In the genomic region with DNA sequence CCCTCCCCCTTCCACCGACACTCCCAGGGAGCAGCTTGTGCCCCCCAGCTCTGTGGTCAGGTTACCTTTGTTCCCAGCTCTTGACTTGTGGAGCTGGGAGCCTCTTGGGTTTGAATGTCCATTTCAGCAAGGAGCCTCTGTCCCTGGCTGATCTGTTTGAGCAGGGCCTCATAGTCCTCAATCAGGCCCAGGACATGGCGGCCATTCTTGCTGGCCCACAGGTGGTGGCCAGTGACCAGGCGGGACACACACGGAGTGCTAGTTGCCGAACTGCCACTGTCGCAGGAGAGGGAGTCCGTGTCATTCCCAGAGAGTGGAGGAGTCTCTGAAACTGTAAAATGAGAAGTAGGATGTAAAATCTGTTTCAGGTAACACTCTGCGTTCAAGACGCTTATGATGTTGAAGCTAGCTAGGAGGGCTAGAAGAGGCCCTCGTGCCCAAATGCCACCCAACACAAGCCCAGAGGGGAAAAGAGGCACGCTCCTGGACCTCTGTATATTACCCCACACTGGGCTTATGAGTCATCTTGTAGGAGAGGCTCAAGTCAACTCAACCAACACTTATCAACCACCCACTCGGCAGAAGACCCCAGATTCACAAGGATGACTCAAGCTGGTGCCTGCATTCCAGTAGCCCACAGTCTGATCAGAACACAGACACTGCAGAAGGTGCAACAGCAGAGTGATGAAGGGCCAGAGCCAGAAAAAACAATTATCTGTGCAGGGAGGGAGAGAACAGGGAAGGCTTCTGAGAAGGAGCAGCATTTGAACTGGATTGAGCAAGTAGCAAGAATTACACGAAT, we compare ENCODE assay signal across 12 cellular contexts.
A peak's percentile ranks its signal among the peaks of the same experiment; 100 is the strongest.
DNase-seq lines count a peak whose midpoint lies in the region; ATAC-seq lines count a peak whose summit lies in the region.
"Had no signal": no experiment of that assay in that cellular context is flagged by ENCODE, and none has a peak within 500 bp of the region (broad histone marks: within the 10 kb centered on the region; RNA-seq: fewer than 3 reads in every experiment).

No MANE protein-coding gene starts in this region.

- ATAC-seq in HG03045 (IDR thresholded peaks at IDR 0.05; ENCODE audit: unreplicated experiment) (no peak), HG02884 (IDR thresholded peaks at IDR 0.05; ENCODE audit: unreplicated experiment) (no peak)
- ATAC-seq: left lobe of liver had no signal

- H3K36me3 ChIP-seq in subcutaneous abdominal adipose tissue (ENCODE audit: control insufficient read depth in 5 of 5, insufficient read depth in 5 of 5, low read length in 5 of 5), result peaks cover 11 to 83% (median 71%) of the 10 kb centered on the region in 5 donors

- H3K4me3 Mint-ChIP-seq in activated T-cell treated with anti-CD3 and anti-CD28 coated beads, Interleukin-2, amount 50 U/mL, for 24 hours, result no peak overlapping the region
- H3K4me3 Mint-ChIP-seq: activated T-cell treated with anti-CD3 and anti-CD28 coated beads, Interleukin-2, amount 50 U/mL, for 4 hours had no signal

- peak overlapping the region; percentile 87 for H3K27ac Mint-ChIP-seq in activated T-cell treated with anti-CD3 and anti-CD28 coated beads, Interleukin-2, amount 50 U/mL, for 24 hours

- no peak for DNase-seq in activated T-cell treated with anti-CD3 and anti-CD28 coated beads, Interleukin-2, amount 50 U/mL, for 24 hours
- no peak for DNase-seq in activated T-cell treated with anti-CD3 and anti-CD28 coated beads, Interleukin-2, amount 50 U/mL, for 1 hour
- DNase-seq in SKM-1 treated with dmso at 0.1 percent for 144 hours (lab: John Stamatoyannopoulos, UW; ENCODE audit: unreplicated experiment), result peak; percentile 68
- peak; percentile 86 for DNase-seq in fibroblast of the conjunctiva (ENCODE audit: low read depth)
- DNase-seq in stimulated activated CD4-positive, alpha-beta T cell treated with anti-CD3 and anti-CD28 coated beads, Interleukin-4, amount 100 ng/mL, for 1 hour, result no peak
- DNase-seq: activated T-cell treated with anti-CD3 and anti-CD28 coated beads, Interleukin-2, amount 50 U/mL, for 4 hours; NCI-H2171 had no signal

- H3K9me3 ChIP-seq in subcutaneous abdominal adipose tissue (ENCODE audit: control insufficient read depth in 5 of 5, low read length in 5 of 5), result no peaks in the 10 kb centered on the region

- peak overlapping the region; percentile 24 for H3K27ac ChIP-seq in subcutaneous abdominal adipose tissue (ENCODE audit: low read depth, low read length)
- H3K27ac ChIP-seq: C4-2B had no signal

- H3K27me3 ChIP-seq in subcutaneous abdominal adipose tissue (ENCODE audit: control insufficient read depth in 5 of 5, insufficient read depth in 4 of 5, low read length in 5 of 5), result no peaks in the 10 kb centered on the region

- H3K9me3 Mint-ChIP-seq in activated T-cell treated with anti-CD3 and anti-CD28 coated beads, Interleukin-2, amount 50 U/mL, for 24 hours, result no peaks in the 10 kb centered on the region
- H3K9me3 Mint-ChIP-seq: activated T-cell treated with anti-CD3 and anti-CD28 coated beads, Interleukin-2, amount 50 U/mL, for 4 hours had no signal

- H3K4me1 ChIP-seq in subcutaneous abdominal adipose tissue (ENCODE audit: control insufficient read depth in 5 of 5, insufficient read depth in 5 of 5, low read length in 5 of 5), result peaks cover 0 to 18% (median 7%) of the 10 kb centered on the region in 5 donors

- peaks cover 93% of the 10 kb centered on the region for H3K36me3 Mint-ChIP-seq in activated T-cell treated with anti-CD3 and anti-CD28 coated beads, Interleukin-2, amount 50 U/mL, for 24 hours (ENCODE audit: low read depth)

- H3K9ac ChIP-seq in subcutaneous abdominal adipose tissue (ENCODE audit: low read length in 5 of 5), result no peak overlapping the region

- H3K27me3 Mint-ChIP-seq in activated T-cell treated with anti-CD3 and anti-CD28 coated beads, Interleukin-2, amount 50 U/mL, for 24 hours, result no peaks in the 10 kb centered on the region

- no peak overlapping the region for H3K4me3 ChIP-seq in subcutaneous abdominal adipose tissue (ENCODE audit: low read depth in 1 of 5, low read length in 5 of 5)

- peaks cover 21% of the 10 kb centered on the region for H3K4me1 Mint-ChIP-seq in activated T-cell treated with anti-CD3 and anti-CD28 coated beads, Interleukin-2, amount 50 U/mL, for 24 hours (ENCODE audit: low read depth)

Comparison
In these comparisons a context has a peak if more than half of its experiments do, and no peak if none do; other contexts are left out.
1. DNase-seq: peak in SKM-1 treated with dmso at 0.1 percent for 144 hours (single experiment) and fibroblast of the conjunctiva (single experiment); none in activated T-cell treated with anti-CD3 and anti-CD28 coated beads, Interleukin-2, amount 50 U/mL, for 24 hours (single experiment), activated T-cell treated with anti-CD3 and anti-CD28 coated beads, Interleukin-2, amount 50 U/mL, for 1 hour (single experiment) and stimulated activated CD4-positive, alpha-beta T cell treated with anti-CD3 and anti-CD28 coated beads, Interleukin-4, amount 100 ng/mL, for 1 hour (single experiment).